27 cellular contexts compared by ENCODE assay signal in genomic region chr20:51924509-51924908, GRCh38.
"Had no signal": no experiment of that assay in that cellular context is flagged by ENCODE, and none has a peak within 500 bp of the region (broad histone marks: within the 10 kb centered on the region; RNA-seq: fewer than 3 reads in every experiment).

No MANE protein-coding gene starts in this region.

- H3K4me1 ChIP-seq: stomach, suprapubic skin, testis, thyroid gland, tibial artery, tibial nerve, transverse colon, upper lobe of left lung, upper lobe of right lung, uterus, vagina had no signal

- H3K4me3 ChIP-seq: stomach, suprapubic skin, testis, thoracic aorta, thyroid gland, tibial artery, tibial nerve, transverse colon, upper lobe of left lung, upper lobe of right lung, uterus, vagina had no signal

- ATAC-seq: stimulated activated effector memory CD8-positive, alpha-beta T cell treated with anti-CD3 and anti-CD28 coated beads, Interleukin-12 subunit alpha, Interleukin-12 subunit beta, amount 100 ng/mL, for 72 hours; stimulated activated memory B cell treated with anti-CD40 and anti-IgM and Interleukin-4, amounts not matched to agents 10 μg/mL and 1 μg/mL and 100 μg/mL, for 72 hours; stimulated activated naive B cell treated with anti-CD40 and anti-IgM and Interleukin-4, amounts not matched to agents 10 μg/mL and 1 μg/mL and 100 μg/mL, for 72 hours; stimulated activated naive CD8-positive, alpha-beta T cell treated with anti-CD3 and anti-CD28 coated beads, Interleukin-15, amount 100 ng/mL, for 72 hours; stimulated activated naive CD8-positive, alpha-beta T cell treated with anti-CD3 and anti-CD28 coated beads, Interleukin-15, Interleukin-2, amounts not matched to agents 100 U/mL and 50 U/mL, for 24 hours; upper lobe of right lung had no signal

- FAIRE-seq: urothelium cell line had no signal

- H3K36me3 ChIP-seq: stomach, suprapubic skin, thoracic aorta, thyroid gland, tibial artery, tibial nerve, transverse colon, upper lobe of left lung, upper lobe of right lung, uterus, vagina had no signal

- H3K9me3 ChIP-seq: stomach, suprapubic skin, testis, thoracic aorta, thyroid gland, tibial artery, tibial nerve, transverse colon, upper lobe of left lung, upper lobe of right lung, uterus, vagina had no signal

- DNase-seq: stimulated activated CD4-positive, alpha-beta T cell treated with anti-CD3 and anti-CD28 coated beads, Interleukin-2, amount 100 ng/mL, for 48 hours; stimulated activated CD4-positive, alpha-beta T cell treated with anti-CD3 and anti-CD28 coated beads, Interleukin-4, amount 100 ng/mL, for 1 hour; stimulated activated CD4-positive, alpha-beta T cell treated with anti-CD3 and anti-CD28 coated beads, Interleukin-4, amount 100 ng/mL, for 24 hours; stimulated activated CD4-positive, alpha-beta T cell treated with anti-CD3 and anti-CD28 coated beads, Interleukin-4, amount 100 ng/mL, for 4 hours; stimulated activated CD8-positive, alpha-beta memory T cell treated with anti-CD3 and anti-CD28 coated beads, Interleukin-4, amount 100 ng/mL, for 48 hours; stimulated activated naive B cell treated with anti-CD40 and anti-IgM and Interleukin-4, amounts not matched to agents 10 μg/mL and 1 μg/mL and 100 μg/mL, for 72 hours; stimulated activated naive CD4-positive, alpha-beta T cell; stimulated activated naive CD4-positive, alpha-beta T cell treated with Interleukin-2 at 50 U/mL for 16 hours; stimulated activated naive CD8-positive, alpha-beta T cell treated with anti-CD3 and anti-CD28 coated beads, Interleukin-15, amount 100 ng/mL, for 72 hours; stimulated activated naive CD8-positive, alpha-beta T cell treated with anti-CD3 and anti-CD28 coated beads, Interleukin-15, Interleukin-2, amounts not matched to agents 100 U/mL and 50 U/mL, for 24 hours; stomach; substantia nigra; testis; thyroid gland; tibial artery; transverse colon; trophoblast cell; upper lobe of left lung; upper lobe of right lung; uterus had no signal

- H3K27ac ChIP-seq: stomach, suprapubic skin, testis, thoracic aorta, thyroid gland, tibial artery, tibial nerve, transverse colon, upper lobe of left lung, upper lobe of right lung, uterus, vagina had no signal

- H3K27me3 ChIP-seq: suprapubic skin, testis, thyroid gland, tibial artery, tibial nerve, transverse colon, upper lobe of left lung, upper lobe of right lung, uterus, vagina had no signal
